1 cellular context compared by ENCODE assay signal in genomic region chr17:1583569-1583968, GRCh38.
TF ChIP-seq lines count a peak whose summit lies in the region.

No MANE protein-coding gene starts in this region.

TF ChIP-seq in SK-N-SH, 30 proteins besides CTCF, POLR2A, EP300 and RAD21 (continued from another document):
- TF ChIP-seq PBX3 (IDR thresholded peaks at IDR 0.05) (no peak), FOXJ3 (CRISPR knock-in tag; IDR thresholded peaks at IDR 0.05) (no peak), FOSL2 (IDR thresholded peaks at IDR 0.05; ENCODE audit: borderline replicate concordance, low read depth) (no peak), FOXM1 (IDR thresholded peaks at IDR 0.05; ENCODE audit: low read depth) (no peak), MXI1 (IDR thresholded peaks at IDR 0.05; ENCODE audit: low read depth, low read length) (no peak), MAX (IDR thresholded peaks at IDR 0.05; ENCODE audit: low read depth) (no peak), RXRA (IDR thresholded peaks at IDR 0.05; ENCODE audit: borderline replicate concordance, low read depth) (no peak)
